Comparison of ENCODE assay signal across 1 cellular context in genomic region chr16:76195648-76196047, GRCh38.
TF ChIP-seq lines count a peak whose summit lies in the region.

No MANE protein-coding gene starts in this region.

TF ChIP-seq in SK-N-SH, 30 proteins besides CTCF, POLR2A, EP300 and RAD21 (continued from another document):
- TF ChIP-seq PBX3 (IDR thresholded peaks at IDR 0.05): no peak
- no peak for TF ChIP-seq ZBTB33 (IDR thresholded peaks at IDR 0.05; ENCODE audit: borderline replicate concordance, low read depth)
- TF ChIP-seq SIN3A (IDR thresholded peaks at IDR 0.05; ENCODE audit: borderline replicate concordance, low read depth, low read length): no peak
- no peak for TF ChIP-seq MEF2A (IDR thresholded peaks at IDR 0.05; ENCODE audit: borderline replicate concordance, low read depth)
- no peak for TF ChIP-seq FOXM1 (IDR thresholded peaks at IDR 0.05; ENCODE audit: low read depth)
- TF ChIP-seq USF2 (IDR thresholded peaks at IDR 0.05; ENCODE audit: borderline replicate concordance, low read depth, low read length): no peak
- TF ChIP-seq TCF12 (IDR thresholded peaks at IDR 0.05): peak; percentile 34; the same call in 1 of the 2 replicates
- TF ChIP-seq RFX5 (IDR thresholded peaks at IDR 0.05; ENCODE audit: low read length): no peak
- TF ChIP-seq GATA2 (CRISPR knock-in tag; IDR thresholded peaks at IDR 0.05): peak; percentile 98
- no peak for TF ChIP-seq TAF1 (IDR thresholded peaks at IDR 0.05; ENCODE audit: borderline replicate concordance, low read depth, low read length)
- no peak for TF ChIP-seq USF1 (IDR thresholded peaks at IDR 0.05; ENCODE audit: borderline replicate concordance, low read depth)
- no peak for TF ChIP-seq FOSL2 (IDR thresholded peaks at IDR 0.05; ENCODE audit: borderline replicate concordance, low read depth)
